Comparison of ENCODE assay signal across 33 cellular contexts in genomic region chr2:144027593-144027992, GRCh38.
"Had no signal": no experiment of that assay in that cellular context is flagged by ENCODE, and none has a peak within 500 bp of the region (broad histone marks: within the 10 kb centered on the region; RNA-seq: fewer than 3 reads in every experiment).

No MANE protein-coding gene starts in this region.

- H3K36me3 ChIP-seq: adrenal gland had no signal

- ATAC-seq: activated naive CD4-positive, alpha-beta T cell treated with anti-CD3 and anti-CD28 coated beads, Interleukin-2, amount 50 U/mL, for 72 hours; activated T-cell treated with anti-CD3 and anti-CD28 coated beads, Interleukin-2, amount 50 U/mL, for 4 hours; Right ventricle myocardium inferior had no signal

- DNase-seq: activated B cell treated with CpG ODN at 0.5 μM for 24 hours; activated CD4-positive, alpha-beta memory T cell treated with anti-CD3 and anti-CD28 coated beads for 36 hours; activated CD4-positive, alpha-beta T cell treated with anti-CD3 and anti-CD28 coated beads for 4 hours; activated CD4-positive, alpha-beta T cell treated with anti-CD3 and anti-CD28 coated beads, Interleukin-2, amount 50 U/mL, for 1 hour; activated CD4-positive, CD25-positive, alpha-beta regulatory T cell treated with anti-CD3 and anti-CD28 coated beads, Interleukin-2, amount 50 U/mL, for 72 hours; activated CD8-positive, alpha-beta memory T cell treated with anti-CD3 and anti-CD28 coated beads, Interleukin-2, amount 50 U/mL, for 4 hours; activated gamma-delta T cell treated with Interleukin-2 at 50 U/mL for 16 hours; activated naive CD4-positive, alpha-beta T cell treated with anti-CD3 and anti-CD28 coated beads for 36 hours; activated T-cell treated with anti-CD3 and anti-CD28 coated beads for 4 hours; activated T-cell treated with anti-CD3 and anti-CD28 coated beads, Interleukin-2, amount 50 U/mL, for 4 hours; adrenal gland; central memory CD4-positive, alpha-beta T cell; Karpas-422; KBM-7; NCI-H1105; NCI-H1417 treated with DMSO at 0.1 percent for 48 hours; NCI-H187 treated with DMSO at 0.1 percent for 48 hours; NCI-H2081 treated with DMSO at 0.1 percent for 48 hours; NCI-H226; NCI-H446 treated with DMSO at 0.1 percent for 48 hours; NCI-H69; NK-92 treated with Interleukin-12 subunit alpha and Interleukin-12 subunit beta, amount 100 ng/mL, for 24 hours; PC-9; SIG-M5; SW 1271; T-helper 1 cell; T-helper 2 cell; T-helper 9 cell had no signal

- H3K9me3 ChIP-seq: adrenal gland had no signal

- FAIRE-seq: RCC 7860 had no signal

- H2AFZ ChIP-seq: PC-9 had no signal

- H3K4me1 ChIP-seq: adrenal gland had no signal

- H3K27ac ChIP-seq: adrenal gland, PC-9, RWPE1, VCaP had no signal

- H3K4me3 ChIP-seq: adrenal gland, PC-9 had no signal

- H3K4me2 ChIP-seq: PC-9 had no signal

- H3K27me3 ChIP-seq: adrenal gland had no signal
